20 cellular contexts compared by ENCODE assay signal in the genomic region with DNA sequence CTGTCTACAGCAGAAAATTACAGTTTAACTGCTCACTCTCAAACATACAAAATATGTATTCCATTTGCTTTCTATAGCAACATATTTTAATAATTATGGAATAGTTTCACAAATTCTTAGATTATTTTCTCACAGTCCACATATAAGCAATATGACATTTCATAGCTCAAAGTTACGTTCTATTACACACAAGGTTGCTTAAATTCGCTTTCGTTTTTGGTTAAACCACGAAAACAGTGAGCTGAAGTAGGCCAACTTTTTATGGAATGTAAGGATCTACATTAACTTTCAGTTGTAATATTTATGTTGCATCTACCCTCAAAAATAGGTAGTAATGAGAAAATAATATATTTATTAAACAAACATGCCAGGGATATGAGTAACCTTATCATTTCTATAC.
"Had no signal": no experiment of that assay in that cellular context is flagged by ENCODE, and none has a peak within 500 bp of the region (broad histone marks: within the 10 kb centered on the region; RNA-seq: fewer than 3 reads in every experiment).

No MANE protein-coding gene starts in this region.

- H3K27me3 ChIP-seq: heart left ventricle, neutrophil, right lobe of liver, tibial artery, upper lobe of left lung, vagina had no signal

- H3K4me1 ChIP-seq: heart left ventricle, psoas muscle, right lobe of liver, tibial artery, upper lobe of left lung, vagina had no signal

- H3K27me3 Mint-ChIP-seq: stimulated activated memory B cell treated with anti-CD40 and anti-IgM and Interleukin-4, amounts not matched to agents 10 μg/mL and 1 μg/mL and 100 μg/mL, for 72 hours; stimulated activated naive CD8-positive, alpha-beta T cell treated with anti-CD3 and anti-CD28 coated beads, Interleukin-15, Interleukin-2, amounts not matched to agents 100 ng/mL and 50 ng/mL, for 24 hours had no signal

- H3K36me3 Mint-ChIP-seq: stimulated activated memory B cell treated with anti-CD40 and anti-IgM and Interleukin-4, amounts not matched to agents 10 μg/mL and 1 μg/mL and 100 μg/mL, for 72 hours had no signal

- ATAC-seq: esophagus mucosa; heart left ventricle; left colon; left ventricle myocardium superior; psoas muscle; right lobe of liver; stimulated activated memory B cell treated with anti-CD40 and anti-IgM and Interleukin-4, amounts not matched to agents 10 μg/mL and 1 μg/mL and 100 μg/mL, for 72 hours had no signal

- H3K4me3 ChIP-seq: heart left ventricle, lung, psoas muscle, right lobe of liver, tibial artery, upper lobe of left lung, vagina had no signal

- H3K27ac ChIP-seq: heart left ventricle, neutrophil, psoas muscle, right lobe of liver, tibial artery, upper lobe of left lung, vagina had no signal

- H3K36me3 ChIP-seq: heart left ventricle, neutrophil, right lobe of liver, tibial artery, upper lobe of left lung, vagina had no signal

- H3K9me3 ChIP-seq: neutrophil, psoas muscle, right lobe of liver, tibial artery, upper lobe of left lung, vagina had no signal

- DNase-seq: effector memory CD4-positive, alpha-beta T cell; heart left ventricle; hippocampal formation; left colon; left ventricle myocardium superior; mesenchymal stem cell; midbrain; psoas muscle; retina; right lobe of liver; stimulated activated CD4-positive, alpha-beta T cell treated with anti-CD3 and anti-CD28 coated beads, Interleukin-4, amount 100 ng/mL, for 24 hours; tibial artery; upper lobe of left lung had no signal

- H3K27ac Mint-ChIP-seq: nephron; stimulated activated memory B cell treated with anti-CD40 and anti-IgM and Interleukin-4, amounts not matched to agents 10 μg/mL and 1 μg/mL and 100 μg/mL, for 72 hours; stimulated activated naive CD8-positive, alpha-beta T cell treated with anti-CD3 and anti-CD28 coated beads, Interleukin-15, Interleukin-2, amounts not matched to agents 100 ng/mL and 50 ng/mL, for 24 hours had no signal

- H3K9me3 Mint-ChIP-seq: stimulated activated memory B cell treated with anti-CD40 and anti-IgM and Interleukin-4, amounts not matched to agents 10 μg/mL and 1 μg/mL and 100 μg/mL, for 72 hours had no signal

- H3K4me1 Mint-ChIP-seq: stimulated activated memory B cell treated with anti-CD40 and anti-IgM and Interleukin-4, amounts not matched to agents 10 μg/mL and 1 μg/mL and 100 μg/mL, for 72 hours had no signal

- H3K4me3 Mint-ChIP-seq: nephron; stimulated activated memory B cell treated with anti-CD40 and anti-IgM and Interleukin-4, amounts not matched to agents 10 μg/mL and 1 μg/mL and 100 μg/mL, for 72 hours; stimulated activated naive CD8-positive, alpha-beta T cell treated with anti-CD3 and anti-CD28 coated beads, Interleukin-15, Interleukin-2, amounts not matched to agents 100 ng/mL and 50 ng/mL, for 24 hours had no signal
